8 cellular contexts compared by ENCODE assay signal in the genomic region with DNA sequence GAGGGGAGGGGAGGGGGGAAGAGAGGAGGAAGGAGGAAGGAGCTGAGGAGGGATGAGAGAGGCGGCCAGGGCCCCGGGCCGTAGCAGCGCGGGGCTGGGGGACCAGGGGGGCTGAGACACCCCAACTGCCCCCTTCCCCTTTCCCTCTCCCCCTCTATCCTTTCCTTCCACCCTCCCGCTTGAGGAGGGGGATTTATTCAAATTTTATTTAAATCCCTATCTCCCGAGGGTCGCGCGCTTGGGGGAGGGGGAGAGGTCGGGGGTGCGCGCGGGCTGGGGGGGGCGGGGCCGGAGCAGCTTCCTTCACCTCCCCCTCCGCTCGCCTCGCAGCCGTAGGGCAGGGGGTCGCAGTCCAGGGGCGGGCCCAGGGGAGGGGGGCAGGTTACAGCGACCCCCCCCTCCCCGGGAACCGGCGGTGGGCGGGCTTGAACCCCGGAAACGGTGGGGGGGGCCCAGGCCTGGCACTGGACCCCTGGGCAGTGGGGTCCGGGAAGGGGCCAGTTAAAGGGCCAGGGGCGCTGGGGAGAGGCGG. TPM values are rescaled to one million over a fixed set of nuclear protein-coding genes. Genes with fewer than 3 reads are reported as not detected.
DNase-seq lines count a peak whose midpoint lies in the region; ATAC-seq and TF ChIP-seq lines count a peak whose summit lies in the region.

A gene with protein sequence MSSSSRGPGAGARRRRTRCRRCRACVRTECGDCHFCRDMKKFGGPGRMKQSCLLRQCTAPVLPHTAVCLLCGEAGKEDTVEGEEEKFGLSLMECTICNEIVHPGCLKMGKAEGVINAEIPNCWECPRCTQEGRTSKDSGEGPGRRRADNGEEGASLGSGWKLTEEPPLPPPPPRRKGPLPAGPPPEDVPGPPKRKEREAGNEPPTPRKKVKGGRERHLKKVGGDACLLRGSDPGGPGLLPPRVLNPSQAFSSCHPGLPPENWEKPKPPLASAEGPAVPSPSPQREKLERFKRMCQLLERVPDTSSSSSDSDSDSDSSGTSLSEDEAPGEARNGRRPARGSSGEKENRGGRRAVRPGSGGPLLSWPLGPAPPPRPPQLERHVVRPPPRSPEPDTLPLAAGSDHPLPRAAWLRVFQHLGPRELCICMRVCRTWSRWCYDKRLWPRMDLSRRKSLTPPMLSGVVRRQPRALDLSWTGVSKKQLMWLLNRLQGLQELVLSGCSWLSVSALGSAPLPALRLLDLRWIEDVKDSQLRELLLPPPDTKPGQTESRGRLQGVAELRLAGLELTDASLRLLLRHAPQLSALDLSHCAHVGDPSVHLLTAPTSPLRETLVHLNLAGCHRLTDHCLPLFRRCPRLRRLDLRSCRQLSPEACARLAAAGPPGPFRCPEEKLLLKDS (plus strand): TSS at position 19 of the 532 bp plus-strand sequence. CDS start 2,183 bp downstream, outside the sequence.

- H3K4me3 ChIP-seq in WI38 (ENCODE audit: low read depth, low read length) (peak within 1 kb of the TSS; percentile 90), fibroblast of the aortic adventitia (ENCODE audit: low read depth, low read length) (peak within 1 kb of the TSS; percentile 96), parathyroid adenoma (ENCODE audit: low read depth, low read length) (peak within 1 kb of the TSS; percentile 87)

- peak within 1 kb of the TSS; percentile 99 for H3K4me2 ChIP-seq in parathyroid adenoma (ENCODE audit: low read length)

- no peaks in the 10 kb centered on the region for H3K9me3 ChIP-seq in parathyroid adenoma (ENCODE audit: control insufficient read depth, low read length)

- TF ChIP-seq CTCF in WI38 (IDR thresholded peaks at IDR 0.05; ENCODE audit: low read depth, low read length) (no peak), fibroblast of the aortic adventitia (IDR thresholded peaks at IDR 0.05; ENCODE audit: insufficient read depth, low read length) (no peak), parathyroid adenoma (IDR thresholded peaks at IDR 0.05) (no peak)

- no peaks in the 10 kb centered on the region for H3K27me3 ChIP-seq in parathyroid adenoma (ENCODE audit: control insufficient read depth, insufficient read depth, low read length)

- H3K4me1 ChIP-seq in parathyroid adenoma = peaks cover 6% of the 10 kb centered on the region

- H3K36me3 ChIP-seq in parathyroid adenoma (ENCODE audit: control insufficient read depth, insufficient read depth, low read length) = no peaks in the 10 kb centered on the region

- H3K79me2 ChIP-seq in parathyroid adenoma = no peaks in the 10 kb centered on the region

- ATAC-seq in HG03139 (IDR thresholded peaks at IDR 0.05; ENCODE audit: unreplicated experiment) = no peak

- no peak for DNase-seq in T-helper 1 cell
- no peak for DNase-seq in fibroblast of the aortic adventitia (ENCODE audit: low read depth)
- DNase-seq in 8988T = no peak
- no peak for DNase-seq in CD1c-positive myeloid dendritic cell (ENCODE audit: extremely low spot score)

- intact Hi-C loops in T-helper 1 cell treated with Interleukin-12 subunit alpha and Interleukin-12 subunit beta and Interleukin-4 antibody, amounts not matched to agents 30 ng/mL and 1 ng/mL, for 36 hours (cut with micrococcal nuclease) = loop anchor here (1.0 to 5.0 kb wide), 7 partner anchors 19 to 586 kb away; a partner anchor contains a TSS

- peak within 1 kb of the TSS; percentile 93 for H2AFZ ChIP-seq in parathyroid adenoma

- no peak within 1 kb of the TSS for H3K9ac ChIP-seq in parathyroid adenoma

- peak within 1 kb of the TSS; percentile 96 for H3K27ac ChIP-seq in parathyroid adenoma

RNA-seq across cellular contexts. Expression of the gene that starts here (rescaled TPM):
- 24.8 and 28.5 TPM in 2 replicates for total RNA-seq in T-helper 1 cell treated with Interleukin-12 subunit alpha and Interleukin-12 subunit beta and Interleukin-4 antibody, amounts not matched to agents 30 ng/mL and 1 ng/mL, for 36 hours
- 9.8 and 16.6 TPM in 2 replicates for total RNA-seq in fibroblast of the aortic adventitia (ENCODE audit: low replicate concordance)
